Comparison of ENCODE assay signal across 36 cellular contexts in the genomic region with DNA sequence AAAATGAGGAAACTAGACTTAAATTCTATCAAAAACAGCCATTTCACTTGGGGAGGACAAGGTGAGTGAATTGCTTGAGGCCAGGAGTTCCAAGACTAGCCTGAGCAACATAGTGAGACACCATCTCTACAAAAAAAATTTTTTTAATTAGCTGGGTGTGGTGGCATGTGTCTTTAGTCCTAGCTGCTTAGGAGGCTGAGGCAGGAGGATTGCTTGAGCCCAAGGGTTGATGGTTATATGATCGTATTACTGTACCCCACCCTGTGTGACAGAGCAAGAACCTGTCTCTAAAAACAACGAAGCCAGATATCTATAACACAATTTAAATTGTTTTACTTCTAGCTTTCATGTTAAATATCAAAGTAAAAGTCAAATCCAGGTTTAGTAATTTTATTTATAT.
"Had no signal": no experiment of that assay in that cellular context is flagged by ENCODE, and none has a peak within 500 bp of the region (broad histone marks: within the 10 kb centered on the region; RNA-seq: fewer than 3 reads in every experiment).

No MANE protein-coding gene starts in this region.

- H3K4me3 Mint-ChIP-seq: activated B cell treated with CpG ODN at 0.5 μM for 24 hours; activated CD4-positive, alpha-beta memory T cell treated with anti-CD3 and anti-CD28 coated beads for 36 hours; activated CD4-positive, alpha-beta T cell treated with anti-CD3 and anti-CD28 coated beads, Interleukin-2, amount 10 ng/mL, durations not matched to agents 24 days and 14 days; activated CD8-positive, alpha-beta T cell treated with anti-CD3 and anti-CD28 coated beads for 36 hours; activated naive CD4-positive, alpha-beta T cell treated with anti-CD3 and anti-CD28 coated beads for 36 hours; activated naive CD8-positive, alpha-beta T cell treated with anti-CD3 and anti-CD28 coated beads for 36 hours; activated T-cell treated with anti-CD3 and anti-CD28 coated beads, Interleukin-2, amount 50 U/mL, for 4 hours; activated T-cell treated with anti-CD3 and anti-CD28 coated beads, Interleukin-2, amount 50 U/mL, for 72 hours; activated T-helper 1 cell treated with anti-CD3 and anti-CD28 coated beads, Interleukin-12 subunit alpha, Interleukin-12 subunit beta, Interleukin-2, Interleukin-4 antibody, amounts not matched to agents 30 ng/mL and 10 ng/mL and 1 ng/mL, durations not matched to agents 14 hours and 24 hours and 36 hours; activated T-helper 17 cell treated with anti-CD3 and anti-CD28 coated beads, Interleukin-2, amount 50 U/mL, for 72 hours; central memory CD8-positive, alpha-beta T cell; T-helper 1 cell treated with Interleukin-12 subunit alpha and Interleukin-12 subunit beta and Interleukin-4 antibody, amounts not matched to agents 30 μg/mL and 1 μg/mL, for 36 hours; T-helper 2 cell treated with Interferon-gamma antibody and Interleukin-4, amounts not matched to agents 5 μg/mL and 100 μg/mL, for 36 hours had no signal

- ATAC-seq: activated CD8-positive, alpha-beta T cell treated with anti-CD3 and anti-CD28 coated beads for 36 hours; activated naive CD4-positive, alpha-beta T cell treated with anti-CD3 and anti-CD28 coated beads, Interleukin-2, amount 50 U/mL, for 72 hours; activated T-cell treated with anti-CD3 and anti-CD28 coated beads, Interleukin-2, amount 50 U/mL, for 4 hours; activated T-cell treated with anti-CD3 and anti-CD28 coated beads, Interleukin-2, amount 50 U/mL, for 72 hours; activated T-helper 17 cell treated with anti-CD3 and anti-CD28 coated beads, Interleukin-2, amount 50 U/mL, for 72 hours; body of pancreas had no signal

- H3K27me3 ChIP-seq: adrenal gland, body of pancreas, brain microvascular endothelial cell, breast epithelium had no signal

- DNase-seq: activated B cell treated with CpG ODN at 0.5 μM for 24 hours; activated CD4-positive, alpha-beta memory T cell treated with anti-CD3 and anti-CD28 coated beads for 36 hours; activated CD4-positive, alpha-beta T cell treated with anti-CD3 and anti-CD28 coated beads for 4 hours; activated CD4-positive, alpha-beta T cell treated with anti-CD3 and anti-CD28 coated beads, Interleukin-2, amount 10 ng/mL, durations not matched to agents 24 days and 14 days; activated CD4-positive, alpha-beta T cell treated with anti-CD3 and anti-CD28 coated beads, Interleukin-2, amount 50 U/mL, for 1 hour; activated CD4-positive, alpha-beta T cell treated with anti-CD3 and anti-CD28 coated beads, Interleukin-2, amount 50 U/mL, for 4 hours; activated CD4-positive, CD25-positive, alpha-beta regulatory T cell treated with anti-CD3 and anti-CD28 coated beads, Interleukin-2, amount 50 U/mL, for 72 hours; activated CD8-positive, alpha-beta memory T cell treated with anti-CD3 and anti-CD28 coated beads, Interleukin-2, amount 50 U/mL, for 4 hours; activated CD8-positive, alpha-beta T cell treated with anti-CD3 and anti-CD28 coated beads for 36 hours; activated effector memory CD4-positive, alpha-beta T cell treated with anti-CD3 and anti-CD28 coated beads, Interleukin-2, amount 50 U/mL, for 16 hours; activated gamma-delta T cell treated with Interleukin-2 at 50 U/mL for 16 hours; activated naive CD4-positive, alpha-beta T cell; activated naive CD4-positive, alpha-beta T cell treated with anti-CD3 and anti-CD28 coated beads for 36 hours; activated naive CD4-positive, alpha-beta T cell treated with anti-CD3 and anti-CD28 coated beads, Interleukin-2, amount 50 U/mL, for 16 hours; activated naive CD8-positive, alpha-beta T cell treated with anti-CD3 and anti-CD28 coated beads for 36 hours; activated T-cell treated with anti-CD3 and anti-CD28 coated beads for 4 hours; activated T-cell treated with anti-CD3 and anti-CD28 coated beads, Interleukin-2, amount 50 U/mL, for 1 hour; activated T-cell treated with anti-CD3 and anti-CD28 coated beads, Interleukin-2, amount 50 U/mL, for 4 hours; activated T-cell treated with anti-CD3 and anti-CD28 coated beads, Interleukin-2, amount 50 U/mL, for 72 hours; adrenal gland; amniotic stem cell; aorta; body of pancreas; brain microvascular endothelial cell; cerebellar nuclear complex; T-helper 1 cell; T-helper 2 cell; T-helper 9 cell; WERI-Rb-1 had no signal

- H3K9me3 Mint-ChIP-seq: activated B cell treated with CpG ODN at 0.5 μM for 24 hours; activated CD4-positive, alpha-beta memory T cell treated with anti-CD3 and anti-CD28 coated beads for 36 hours; activated CD4-positive, alpha-beta T cell treated with anti-CD3 and anti-CD28 coated beads, Interleukin-2, amount 10 ng/mL, durations not matched to agents 24 days and 14 days; activated CD8-positive, alpha-beta T cell treated with anti-CD3 and anti-CD28 coated beads for 36 hours; activated naive CD4-positive, alpha-beta T cell treated with anti-CD3 and anti-CD28 coated beads for 36 hours; activated naive CD4-positive, alpha-beta T cell treated with anti-CD3 and anti-CD28 coated beads, Interleukin-2, amount 50 U/mL, for 72 hours; activated naive CD8-positive, alpha-beta T cell treated with anti-CD3 and anti-CD28 coated beads for 36 hours; activated T-cell treated with anti-CD3 and anti-CD28 coated beads, Interleukin-2, amount 50 U/mL, for 4 hours; activated T-cell treated with anti-CD3 and anti-CD28 coated beads, Interleukin-2, amount 50 U/mL, for 72 hours; activated T-helper 1 cell treated with anti-CD3 and anti-CD28 coated beads, Interleukin-12 subunit alpha, Interleukin-12 subunit beta, Interleukin-2, Interleukin-4 antibody, amounts not matched to agents 30 ng/mL and 10 ng/mL and 1 ng/mL, durations not matched to agents 14 hours and 24 hours and 36 hours; activated T-helper 17 cell treated with anti-CD3 and anti-CD28 coated beads, Interleukin-2, amount 50 U/mL, for 72 hours; central memory CD8-positive, alpha-beta T cell; T-helper 1 cell treated with Interleukin-12 subunit alpha and Interleukin-12 subunit beta and Interleukin-4 antibody, amounts not matched to agents 30 μg/mL and 1 μg/mL, for 36 hours; T-helper 2 cell treated with Interferon-gamma antibody and Interleukin-4, amounts not matched to agents 5 μg/mL and 100 μg/mL, for 36 hours had no signal

- H3K4me1 Mint-ChIP-seq: activated B cell treated with CpG ODN at 0.5 μM for 24 hours; activated CD4-positive, alpha-beta T cell treated with anti-CD3 and anti-CD28 coated beads, Interleukin-2, amount 10 ng/mL, durations not matched to agents 24 days and 14 days; activated naive CD8-positive, alpha-beta T cell treated with anti-CD3 and anti-CD28 coated beads for 36 hours; activated T-helper 17 cell treated with anti-CD3 and anti-CD28 coated beads, Interleukin-2, amount 50 U/mL, for 72 hours; central memory CD8-positive, alpha-beta T cell had no signal

- H3K4me3 ChIP-seq: adrenal gland, body of pancreas, breast epithelium had no signal

- H3K4me1 ChIP-seq: adrenal gland, body of pancreas, breast epithelium had no signal

- H3K27ac Mint-ChIP-seq: activated B cell treated with CpG ODN at 0.5 μM for 24 hours; activated CD4-positive, alpha-beta memory T cell treated with anti-CD3 and anti-CD28 coated beads for 36 hours; activated CD4-positive, alpha-beta T cell treated with anti-CD3 and anti-CD28 coated beads, Interleukin-2, amount 10 ng/mL, durations not matched to agents 24 days and 14 days; activated CD8-positive, alpha-beta T cell treated with anti-CD3 and anti-CD28 coated beads for 36 hours; activated naive CD4-positive, alpha-beta T cell treated with anti-CD3 and anti-CD28 coated beads for 36 hours; activated naive CD4-positive, alpha-beta T cell treated with anti-CD3 and anti-CD28 coated beads, Interleukin-2, amount 50 U/mL, for 72 hours; activated naive CD8-positive, alpha-beta T cell treated with anti-CD3 and anti-CD28 coated beads for 36 hours; activated T-helper 1 cell treated with anti-CD3 and anti-CD28 coated beads, Interleukin-12 subunit alpha, Interleukin-12 subunit beta, Interleukin-2, Interleukin-4 antibody, amounts not matched to agents 30 ng/mL and 10 ng/mL and 1 ng/mL, durations not matched to agents 14 hours and 24 hours and 36 hours; activated T-helper 17 cell treated with anti-CD3 and anti-CD28 coated beads, Interleukin-2, amount 50 U/mL, for 72 hours; T-helper 1 cell treated with Interleukin-12 subunit alpha and Interleukin-12 subunit beta and Interleukin-4 antibody, amounts not matched to agents 30 μg/mL and 1 μg/mL, for 36 hours; T-helper 2 cell treated with Interferon-gamma antibody and Interleukin-4, amounts not matched to agents 5 μg/mL and 100 μg/mL, for 36 hours had no signal

- H3K9me3 ChIP-seq: adrenal gland, body of pancreas, breast epithelium had no signal

- H3K27ac ChIP-seq: adrenal gland, body of pancreas, brain microvascular endothelial cell, breast epithelium, WERI-Rb-1 had no signal

- H3K36me3 ChIP-seq: adrenal gland, brain microvascular endothelial cell, breast epithelium, WERI-Rb-1 had no signal

- H3K27me3 Mint-ChIP-seq: activated B cell treated with CpG ODN at 0.5 μM for 24 hours; activated CD4-positive, alpha-beta memory T cell treated with anti-CD3 and anti-CD28 coated beads for 36 hours; activated CD4-positive, alpha-beta T cell treated with anti-CD3 and anti-CD28 coated beads, Interleukin-2, amount 10 ng/mL, durations not matched to agents 24 days and 14 days; activated CD8-positive, alpha-beta T cell treated with anti-CD3 and anti-CD28 coated beads for 36 hours; activated naive CD8-positive, alpha-beta T cell treated with anti-CD3 and anti-CD28 coated beads for 36 hours; activated T-helper 17 cell treated with anti-CD3 and anti-CD28 coated beads, Interleukin-2, amount 50 U/mL, for 72 hours; central memory CD8-positive, alpha-beta T cell had no signal
